Comparison of ENCODE assay signal across 17 cellular contexts in genomic region chr20:31916724-31917123, GRCh38. TPM values are rescaled to one million over a fixed set of nuclear protein-coding genes. Genes with fewer than 3 reads are reported as not detected.
A peak's percentile ranks its signal among the peaks of the same experiment; 100 is the strongest.
DNase-seq lines count a peak whose midpoint lies in the region; ATAC-seq and TF ChIP-seq lines count a peak whose summit lies in the region.
"Had no signal": no experiment of that assay in that cellular context is flagged by ENCODE, and none has a peak within 500 bp of the region (broad histone marks: within the 10 kb centered on the region; RNA-seq: fewer than 3 reads in every experiment).

No MANE protein-coding gene starts in this region.

- H3K9me3 ChIP-seq in T-helper 17 cell (ENCODE audit: control insufficient read depth, low read length, poor library complexity, severe bottlenecking) (no peaks in the 10 kb centered on the region), esophagus muscularis mucosa (no peaks in the 10 kb centered on the region)
- H3K9me3 ChIP-seq: BLaER1 treated with 17β-estradiol and CSF1 and Interleukin-3, amounts not matched to agents 10 nM and 100 nM; HAP-1 had no signal

- H3K27ac ChIP-seq in esophagus muscularis mucosa (replicated peaks in 1 of 4) = no peak overlapping the region
- H3K27ac ChIP-seq: BLaER1 treated with 17β-estradiol and CSF1 and Interleukin-3, amounts not matched to agents 10 nM and 100 nM; GM23248 had no signal

- peak overlapping the region; percentile 11 for H3K27ac Mint-ChIP-seq in activated T-cell treated with anti-CD3 and anti-CD28 coated beads, Interleukin-2, amount 50 U/mL, for 72 hours
- H3K27ac Mint-ChIP-seq in T-helper 17 cell = peak overlapping the region; percentile 16
- H3K27ac Mint-ChIP-seq: B cell; CD8-positive, alpha-beta T cell had no signal

- ATAC-seq in activated T-cell treated with anti-CD3 and anti-CD28 coated beads, Interleukin-2, amount 50 U/mL, for 72 hours (replicated peaks in 1 of 2) = no peak
- ATAC-seq in T-helper 17 cell (no peak), HG02840 (IDR thresholded peaks at IDR 0.05; ENCODE audit: low FRiP score, unreplicated experiment) (no peak), Right ventricle myocardium inferior (no peak)
- ATAC-seq: CD8-positive, alpha-beta T cell had no signal

- intact Hi-C loops in esophagus muscularis mucosa (cut with DNase I) (no loop called here), Right ventricle myocardium inferior (cut with DNase I) (no loop called here)

- peaks cover 0 to 22% (median 0%) of the 10 kb centered on the region in 4 donors for H3K27me3 ChIP-seq in esophagus muscularis mucosa
- H3K27me3 ChIP-seq: BLaER1 treated with 17β-estradiol and CSF1 and Interleukin-3, amounts not matched to agents 10 nM and 100 nM had no signal

- H3K4me3 Mint-ChIP-seq in activated T-cell treated with anti-CD3 and anti-CD28 coated beads, Interleukin-2, amount 50 U/mL, for 72 hours = no peak overlapping the region
- no peak overlapping the region for H3K4me3 Mint-ChIP-seq in T-helper 17 cell
- H3K4me3 Mint-ChIP-seq: B cell; CD8-positive, alpha-beta T cell had no signal

- no peak for TF ChIP-seq POLR2A in esophagus muscularis mucosa (IDR thresholded peaks at IDR 0.05; ENCODE audit: low read depth)

- no peak for DNase-seq in activated T-cell treated with anti-CD3 and anti-CD28 coated beads, Interleukin-2, amount 50 U/mL, for 72 hours
- DNase-seq in activated T-cell treated with anti-CD3 and anti-CD28 coated beads, Interleukin-2, amount 50 U/mL, for 1 hour = no peak
- no peak for DNase-seq in T-helper 17 cell
- peak; percentile 15 for DNase-seq in islet precursor cell
- DNase-seq in esophagus muscularis mucosa (ENCODE audit: extremely low spot score) = no peak
- DNase-seq in Right ventricle myocardium inferior (ENCODE audit: missing footprints) = no peak
- DNase-seq: Calu3; CD8-positive, alpha-beta T cell; GDM1; GM23248 had no signal

- 100% methylated on average over 4 of the region's 4 CpGs for WGBS in esophagus muscularis mucosa

- H3K27me3 Mint-ChIP-seq in activated T-cell treated with anti-CD3 and anti-CD28 coated beads, Interleukin-2, amount 50 U/mL, for 72 hours (ENCODE audit: low read depth) = peaks cover 16% of the 10 kb centered on the region
- H3K27me3 Mint-ChIP-seq in T-helper 17 cell = peaks cover 43% of the 10 kb centered on the region
- H3K27me3 Mint-ChIP-seq: B cell had no signal

- no peaks in the 10 kb centered on the region for H3K36me3 Mint-ChIP-seq in activated T-cell treated with anti-CD3 and anti-CD28 coated beads, Interleukin-2, amount 50 U/mL, for 72 hours (ENCODE audit: insufficient read depth in 2 of 2)
- H3K36me3 Mint-ChIP-seq in T-helper 17 cell (ENCODE audit: low read depth) = peaks cover 4% of the 10 kb centered on the region
- H3K36me3 Mint-ChIP-seq: CD8-positive, alpha-beta T cell had no signal

- no peaks in the 10 kb centered on the region for H3K36me3 ChIP-seq in esophagus muscularis mucosa
- H3K36me3 ChIP-seq: BLaER1 treated with 17β-estradiol and CSF1 and Interleukin-3, amounts not matched to agents 10 nM and 100 nM; HAP-1 had no signal

- no peaks in the 10 kb centered on the region for H3K4me1 Mint-ChIP-seq in activated T-cell treated with anti-CD3 and anti-CD28 coated beads, Interleukin-2, amount 50 U/mL, for 72 hours (ENCODE audit: low read depth)
- no peaks in the 10 kb centered on the region for H3K4me1 Mint-ChIP-seq in T-helper 17 cell
- H3K4me1 Mint-ChIP-seq: B cell had no signal

- TF ChIP-seq EP300 in esophagus muscularis mucosa (IDR thresholded peaks at IDR 0.05) = no peak

- H3K4me3 ChIP-seq in esophagus muscularis mucosa = no peak overlapping the region
- H3K4me3 ChIP-seq: BLaER1 treated with 17β-estradiol and CSF1 and Interleukin-3, amounts not matched to agents 10 nM and 100 nM; GM23248; HAP-1 had no signal

- no peak for TF ChIP-seq CTCF in esophagus muscularis mucosa (IDR thresholded peaks at IDR 0.05)

- no peaks in the 10 kb centered on the region for H3K9me3 Mint-ChIP-seq in activated T-cell treated with anti-CD3 and anti-CD28 coated beads, Interleukin-2, amount 50 U/mL, for 72 hours
- H3K9me3 Mint-ChIP-seq: CD8-positive, alpha-beta T cell had no signal

- no peaks in the 10 kb centered on the region for H3K4me1 ChIP-seq in esophagus muscularis mucosa
- H3K4me1 ChIP-seq: HAP-1 had no signal

RNA-seq across cellular contexts. Expression of gene PDRG1, which starts 35.1 kb away (rescaled TPM):
- total RNA-seq in activated T-cell treated with anti-CD3 and anti-CD28 coated beads, Interleukin-2, amount 50 U/mL, for 72 hours = 10 to 100 TPM; 13.1 to 19.3 TPM
- 1 to 10 TPM; 7.2 to 9.0 TPM for total RNA-seq in T-helper 17 cell
- 10 to 100 TPM in 3 of 4 donors, 1 to 10 TPM in 1; 7.9 to 15.9 (median 10.8) TPM for total RNA-seq in esophagus muscularis mucosa
- total RNA-seq in Right ventricle myocardium inferior = 11.0 TPM

RNA-seq across cellular contexts. Expression of gene TTLL9, which starts 46.3 kb away (rescaled TPM):
- not detected for total RNA-seq in activated T-cell treated with anti-CD3 and anti-CD28 coated beads, Interleukin-2, amount 50 U/mL, for 72 hours
- total RNA-seq in T-helper 17 cell (not detected), esophagus muscularis mucosa (under 1 TPM in 2 of 4 donors, not detected in 2; 0.17 to 0.34 TPM), Right ventricle myocardium inferior (not detected)
- total RNA-seq: Calu3; CD8-positive, alpha-beta T cell; GM23248 had no signal

RNA-seq across cellular contexts. Expression of gene DUSP15, which starts 46.4 kb away (rescaled TPM):
- not detected for total RNA-seq in activated T-cell treated with anti-CD3 and anti-CD28 coated beads, Interleukin-2, amount 50 U/mL, for 72 hours
- total RNA-seq in T-helper 17 cell (not detected), esophagus muscularis mucosa (1 to 10 TPM in 3 of 4 donors, under 1 TPM in 1; 0.83 to 5.1 (median 3.8) TPM), Right ventricle myocardium inferior (2.9 TPM)
- total RNA-seq: Calu3; CD8-positive, alpha-beta T cell; GM23248; HT-29 had no signal

RNA-seq across cellular contexts. Expression of gene XKR7, which starts 51.2 kb away (rescaled TPM):
- total RNA-seq in activated T-cell treated with anti-CD3 and anti-CD28 coated beads, Interleukin-2, amount 50 U/mL, for 72 hours = not detected
- not detected for total RNA-seq in T-helper 17 cell
- total RNA-seq in esophagus muscularis mucosa = not detected
- total RNA-seq in Right ventricle myocardium inferior = not detected
- total RNA-seq: A172; Calu3; CD8-positive, alpha-beta T cell; GM23248; H4; HT-29 had no signal
